ENCODE assay signal across 11 cellular contexts in genomic region chr4:57424231-57424897, GRCh38.
DNase-seq lines count a peak whose midpoint lies in the region; ATAC-seq and TF ChIP-seq lines count a peak whose summit lies in the region.
"Had no signal": no experiment of that assay in that cellular context is flagged by ENCODE, and none has a peak within 500 bp of the region (broad histone marks: within the 10 kb centered on the region; RNA-seq: fewer than 3 reads in every experiment).

No MANE protein-coding gene starts in this region.

- H3K79me2 ChIP-seq in fibroblast of lung (ENCODE audit: control insufficient read depth, insufficient read depth, low read length) = no peaks in the 10 kb centered on the region

- H3K9me3 ChIP-seq in fibroblast of lung (ENCODE audit: control insufficient read depth, insufficient read depth, low read depth, low read length) = no peaks in the 10 kb centered on the region
- no peaks in the 10 kb centered on the region for H3K9me3 ChIP-seq in T-helper 17 cell (ENCODE audit: control insufficient read depth, low read length, poor library complexity, severe bottlenecking)
- no peaks in the 10 kb centered on the region for H3K9me3 ChIP-seq in uterus
- H3K9me3 ChIP-seq: SJSA1 had no signal

- H3K36me3 ChIP-seq in fibroblast of lung (ENCODE audit: control insufficient read depth, insufficient read depth, low read length) (no peaks in the 10 kb centered on the region), rectal smooth muscle tissue (ENCODE audit: control insufficient read depth, insufficient read depth, low read length) (no peaks in the 10 kb centered on the region), uterus (no peaks in the 10 kb centered on the region)
- H3K36me3 ChIP-seq: SJSA1 had no signal

- no peaks in the 10 kb centered on the region for H3K36me3 Mint-ChIP-seq in T-helper 17 cell (ENCODE audit: low read depth)

- H4K20me1 ChIP-seq in fibroblast of lung (ENCODE audit: control insufficient read depth, extremely low read depth, insufficient read depth, low read length) = no peaks in the 10 kb centered on the region

- TF ChIP-seq CTCF in fibroblast of lung (conservative IDR thresholded peaks at IDR 0.05 in 1 of 2, IDR thresholded peaks at IDR 0.05 in 1 of 2; ENCODE audit: low read depth in 1 of 2, low read length in 2 of 2) (no peak), uterus (IDR thresholded peaks at IDR 0.05) (no peak)

- no peaks in the 10 kb centered on the region for H3K27me3 Mint-ChIP-seq in T-helper 17 cell
- H3K27me3 Mint-ChIP-seq in stimulated activated naive CD8-positive, alpha-beta T cell treated with anti-CD3 and anti-CD28 coated beads, Interleukin-15, amount 100 ng/mL, for 72 hours = peaks cover 8% of the 10 kb centered on the region

- no peak overlapping the region for H3K27ac Mint-ChIP-seq in T-helper 17 cell
- no peak overlapping the region for H3K27ac Mint-ChIP-seq in stimulated activated naive CD8-positive, alpha-beta T cell treated with anti-CD3 and anti-CD28 coated beads, Interleukin-15, amount 100 ng/mL, for 72 hours

- H3K9ac ChIP-seq in fibroblast of lung (ENCODE audit: insufficient read depth, low read length) (no peak overlapping the region), rectal smooth muscle tissue (ENCODE audit: low read length) (no peak overlapping the region)

- intact Hi-C loops in uterus (cut with DNase I; ENCODE audit: low total_unique reads) = no loop called here

- no peaks in the 10 kb centered on the region for H3K4me1 Mint-ChIP-seq in T-helper 17 cell
- no peaks in the 10 kb centered on the region for H3K4me1 Mint-ChIP-seq in stimulated activated naive CD8-positive, alpha-beta T cell treated with anti-CD3 and anti-CD28 coated beads, Interleukin-15, amount 100 ng/mL, for 72 hours

- H3K4me3 Mint-ChIP-seq in T-helper 17 cell = no peak overlapping the region
- no peak overlapping the region for H3K4me3 Mint-ChIP-seq in stimulated activated naive CD8-positive, alpha-beta T cell treated with anti-CD3 and anti-CD28 coated beads, Interleukin-15, amount 100 ng/mL, for 72 hours

- no peak overlapping the region for H3K4me2 ChIP-seq in fibroblast of lung (ENCODE audit: extremely low read depth, insufficient read depth, low read length)

- TF ChIP-seq POLR2A in uterus (IDR thresholded peaks at IDR 0.05) = no peak

- H2AFZ ChIP-seq in fibroblast of lung (ENCODE audit: low read length) = no peak overlapping the region

- no peak for ATAC-seq in T-helper 17 cell
- ATAC-seq in HG03039 (IDR thresholded peaks at IDR 0.05; ENCODE audit: unreplicated experiment) = no peak
- ATAC-seq in stimulated activated naive CD8-positive, alpha-beta T cell treated with anti-CD3 and anti-CD28 coated beads, Interleukin-15, amount 100 ng/mL, for 72 hours = no peak

- H3K27me3 ChIP-seq in fibroblast of lung (ENCODE audit: control insufficient read depth, insufficient read depth, low read length) (no peaks in the 10 kb centered on the region), rectal smooth muscle tissue (ENCODE audit: control insufficient read depth, insufficient read depth, low read length) (no peaks in the 10 kb centered on the region), uterus (no peaks in the 10 kb centered on the region)

- H3K4me1 ChIP-seq in fibroblast of lung (ENCODE audit: control insufficient read depth, extremely low read depth, insufficient read depth, low read length) = no peaks in the 10 kb centered on the region
- H3K4me1 ChIP-seq in rectal smooth muscle tissue (ENCODE audit: control insufficient read depth, insufficient read depth, low read length) = no peaks in the 10 kb centered on the region
- H3K4me1 ChIP-seq in uterus = no peaks in the 10 kb centered on the region
- H3K4me1 ChIP-seq: SJSA1 had no signal

- peaks cover 0 to 7% of the 10 kb centered on the region in 2 donors for H3K9me3 Mint-ChIP-seq in stimulated activated naive CD8-positive, alpha-beta T cell treated with anti-CD3 and anti-CD28 coated beads, Interleukin-15, amount 100 ng/mL, for 72 hours

- H3K27ac ChIP-seq in fibroblast of lung (ENCODE audit: insufficient read depth, low read length) = no peak overlapping the region
- peak overlapping the region; percentile 35 for H3K27ac ChIP-seq in rectal smooth muscle tissue (ENCODE audit: low read depth, low read length)
- H3K27ac ChIP-seq in uterus = no peak overlapping the region
- H3K27ac ChIP-seq: SJSA1 had no signal

- DNase-seq in GM03348 (ENCODE audit: low spot score) = peak; percentile 24
- peak; percentile 94 for DNase-seq in RPMI7951 (ENCODE audit: low read depth)
- DNase-seq in fibroblast of lung (ENCODE audit: low read depth in 2 of 2) = peak; percentile 59 to 97
- DNase-seq in T-helper 17 cell = no peak
- DNase-seq in uterus = no peak
- no peak for DNase-seq in stimulated activated naive CD8-positive, alpha-beta T cell treated with anti-CD3 and anti-CD28 coated beads, Interleukin-15, amount 100 ng/mL, for 72 hours
- DNase-seq: NCI-H1417; stimulated activated naive CD4-positive, alpha-beta T cell had no signal

- no peak overlapping the region for H3K4me3 ChIP-seq in fibroblast of lung (replicated peaks in 1 of 4; ENCODE audit: control extremely low read depth in 1 of 4, insufficient read depth in 1 of 4, low read depth in 3 of 4, low read length in 4 of 4)
- no peak overlapping the region for H3K4me3 ChIP-seq in rectal smooth muscle tissue (ENCODE audit: low read length)
- no peak overlapping the region for H3K4me3 ChIP-seq in uterus
- H3K4me3 ChIP-seq: SJSA1 had no signal

Comparison
In these comparisons a context has a peak if more than half of its experiments do, and no peak if none do; other contexts are left out.
1. DNase-seq: peak in GM03348 (single experiment), RPMI7951 (single experiment) and fibroblast of lung (2 of 2); none in T-helper 17 cell (0 of 3), uterus (0 of 2) and stimulated activated naive CD8-positive, alpha-beta T cell treated with anti-CD3 and anti-CD28 coated beads, Interleukin-15, amount 100 ng/mL, for 72 hours (0 of 2).